1 cellular context compared by ENCODE assay signal in genomic region chr16:787978-788398, GRCh38.
TF ChIP-seq lines count a peak whose summit lies in the region.

Gene RPUSD1, minus strand, starts transcription at chr16:788381. Its CDS starts 644 bp downstream, at chr16:787737.

TF ChIP-seq in HepG2, 621 proteins besides CTCF, POLR2A, EP300 and RAD21 (continued from another document):
- TF ChIP-seq ZNF142 (CRISPR knock-in tag; IDR thresholded peaks at IDR 0.05): no peak
- TF ChIP-seq SP5 (CRISPR knock-in tag; IDR thresholded peaks at IDR 0.05; ENCODE audit: borderline replicate concordance, low read depth): no peak
- TF ChIP-seq KDM5A (IDR thresholded peaks at IDR 0.05; ENCODE audit: borderline replicate concordance, low read length): peak; percentile 46; the same call in 1 of the 2 replicates
- peak; percentile 5; the same call in 1 of the 2 replicates for TF ChIP-seq ARNT2 (CRISPR knock-in tag; IDR thresholded peaks at IDR 0.05; ENCODE audit: low read depth)
- TF ChIP-seq ZNF768 (CRISPR knock-in tag; IDR thresholded peaks at IDR 0.05): 0 out of 2 replicates have a peak, but pooled peaks have one; percentile 9
- no peak for TF ChIP-seq ZIK1 (CRISPR knock-in tag; IDR thresholded peaks at IDR 0.05; ENCODE audit: borderline replicate concordance, low read depth)
- TF ChIP-seq ZNF766 (CRISPR knock-in tag; IDR thresholded peaks at IDR 0.05; ENCODE audit: borderline replicate concordance): no peak
- TF ChIP-seq XBP1 (CRISPR knock-in tag; IDR thresholded peaks at IDR 0.05): no peak
- TF ChIP-seq ZNF160 (CRISPR knock-in tag; IDR thresholded peaks at IDR 0.05): no peak
- peak; percentile 38; the same call in 1 of the 2 replicates for TF ChIP-seq TMF1 (CRISPR knock-in tag; IDR thresholded peaks at IDR 0.05; ENCODE audit: low read depth)
- TF ChIP-seq ZNF841 (CRISPR knock-in tag; IDR thresholded peaks at IDR 0.05; ENCODE audit: borderline replicate concordance): peak; percentile 39; the same call in 1 of the 2 replicates
- no peak for TF ChIP-seq RXRA (CRISPR knock-in tag; IDR thresholded peaks at IDR 0.05)
- TF ChIP-seq BCL6 (CRISPR knock-in tag; IDR thresholded peaks at IDR 0.05): no peak
- no peak for TF ChIP-seq AKAP8 (CRISPR knock-in tag; IDR thresholded peaks at IDR 0.05)
- no peak for TF ChIP-seq ZNF350 (CRISPR knock-in tag; IDR thresholded peaks at IDR 0.05; ENCODE audit: borderline replicate concordance, low read depth)
- no peak for TF ChIP-seq YEATS2 (CRISPR knock-in tag; IDR thresholded peaks at IDR 0.05; ENCODE audit: borderline replicate concordance)
- TF ChIP-seq ZNF777 (CRISPR knock-in tag; IDR thresholded peaks at IDR 0.05): no peak
- no peak for TF ChIP-seq ZNF335 (CRISPR knock-in tag; IDR thresholded peaks at IDR 0.05)
- TF ChIP-seq ZNF616 (CRISPR knock-in tag; IDR thresholded peaks at IDR 0.05; ENCODE audit: low read depth): 0 out of 2 replicates have a peak, but pooled peaks have one; percentile 12
- no peak for TF ChIP-seq ZBTB2 (CRISPR knock-in tag; IDR thresholded peaks at IDR 0.05; ENCODE audit: low read depth)
- no peak for TF ChIP-seq ZSCAN22 (CRISPR knock-in tag; IDR thresholded peaks at IDR 0.05)
- no peak for TF ChIP-seq RAD51 (IDR thresholded peaks at IDR 0.05; ENCODE audit: borderline replicate concordance)
- TF ChIP-seq FOSL2 (CRISPR knock-in tag; IDR thresholded peaks at IDR 0.05): no peak
- TF ChIP-seq ZNF776 (CRISPR knock-in tag; IDR thresholded peaks at IDR 0.05): peak; percentile 41; the same call in 1 of the 2 replicates
- TF ChIP-seq HOXA9 (CRISPR knock-in tag; IDR thresholded peaks at IDR 0.05; ENCODE audit: borderline replicate concordance): peak; percentile 62; the same call in 1 of the 2 replicates
- TF ChIP-seq REPIN1 (CRISPR knock-in tag; IDR thresholded peaks at IDR 0.05; ENCODE audit: borderline replicate concordance, low read depth): 0 out of 2 replicates have a peak, but pooled peaks have one; percentile 11
- no peak for TF ChIP-seq ZMYM4 (CRISPR knock-in tag; IDR thresholded peaks at IDR 0.05)
- TF ChIP-seq NR2C2 (CRISPR knock-in tag; IDR thresholded peaks at IDR 0.05; ENCODE audit: borderline replicate concordance): 0 out of 2 replicates have a peak, but pooled peaks have one; percentile 2
- no peak for TF ChIP-seq DNMT1 (CRISPR knock-in tag; IDR thresholded peaks at IDR 0.05)
- no peak for TF ChIP-seq MXD3 (CRISPR knock-in tag; IDR thresholded peaks at IDR 0.05)
- TF ChIP-seq ATF7-NPFF (CRISPR knock-in tag; IDR thresholded peaks at IDR 0.05; ENCODE audit: low read depth): 0 out of 2 replicates have a peak, but pooled peaks have one; percentile 4
- TF ChIP-seq ZNF44 (CRISPR knock-in tag; IDR thresholded peaks at IDR 0.05): no peak
- TF ChIP-seq SATB2 (CRISPR knock-in tag; IDR thresholded peaks at IDR 0.05): no peak
- TF ChIP-seq WIZ (CRISPR knock-in tag; IDR thresholded peaks at IDR 0.05): no peak
TF ChIP-seq in HepG2: peak in this region for 30.
